Comparison of ENCODE assay signal across 30 cellular contexts in genomic region chr10:86681722-86682386, GRCh38. TPM values are rescaled to one million over a fixed set of nuclear protein-coding genes. Genes with fewer than 3 reads are reported as not detected.
DNase-seq lines count a peak whose midpoint lies in the region; ATAC-seq and TF ChIP-seq lines count a peak whose summit lies in the region.
"Had no signal": no experiment of that assay in that cellular context is flagged by ENCODE, and none has a peak within 500 bp of the region (broad histone marks: within the 10 kb centered on the region; RNA-seq: fewer than 3 reads in every experiment).

No MANE protein-coding gene starts in this region.

- no peaks in the 10 kb centered on the region for H3K27me3 ChIP-seq in right atrium auricular region
- no peaks in the 10 kb centered on the region for H3K27me3 ChIP-seq in right cardiac atrium (ENCODE audit: control insufficient read depth, insufficient read depth)
- peaks cover 0 to 14% (median 0%) of the 10 kb centered on the region in 3 donors for H3K27me3 ChIP-seq in stomach
- H3K27me3 ChIP-seq: SJSA1 had no signal

- no peaks in the 10 kb centered on the region for H3K9me3 Mint-ChIP-seq in Calu3 (ENCODE audit: low read depth, unreplicated experiment)
- H3K9me3 Mint-ChIP-seq: activated naive CD8-positive, alpha-beta T cell treated with anti-CD3 and anti-CD28 coated beads for 36 hours; activated T-cell treated with anti-CD3 and anti-CD28 coated beads, Interleukin-2, amount 50 U/mL, for 24 hours; CD8-positive, alpha-beta T cell had no signal

- TF ChIP-seq CTCF in right atrium auricular region (IDR thresholded peaks at IDR 0.05), result no peak
- TF ChIP-seq CTCF in stomach (IDR thresholded peaks at IDR 0.05), result no peak
- TF ChIP-seq CTCF in Calu3 (IDR thresholded peaks at IDR 0.05; ENCODE audit: unreplicated experiment), result no peak

- ATAC-seq in left cardiac atrium (no peak), right cardiac atrium (no peak), HG03354 (IDR thresholded peaks at IDR 0.05; ENCODE audit: poor library complexity, severe bottlenecking, unreplicated experiment) (no peak)
- ATAC-seq: CD8-positive, alpha-beta T cell had no signal

- no peak for DNase-seq in right atrium auricular region (ENCODE audit: low spot score)
- DNase-seq in left cardiac atrium, result no peak
- DNase-seq in right cardiac atrium, result peak in 2 of 3 donors; percentile 51 to 58
- no peak for DNase-seq in stomach
- no peak for DNase-seq in DMS79 treated with DMSO at 0.1 percent for 48 hours (lab: John Stamatoyannopoulos, UW)
- no peak for DNase-seq in activated CD4-positive, CD25-positive, alpha-beta regulatory T cell treated with anti-CD3 and anti-CD28 coated beads, Interleukin-2, amount 50 U/mL, for 72 hours
- DNase-seq in Calu3, result no peak
- DNase-seq: activated CD4-positive, alpha-beta T cell treated with anti-CD3 and anti-CD28 coated beads, Interleukin-2, amount 50 U/mL, for 1 hour; activated gamma-delta T cell; activated naive CD8-positive, alpha-beta T cell treated with anti-CD3 and anti-CD28 coated beads for 36 hours; activated T-cell treated with anti-CD3 and anti-CD28 coated beads, Interleukin-2, amount 50 U/mL, for 24 hours; CD8-positive, alpha-beta T cell; DMS 273 treated with DMSO at 0.1 percent for 48 hours; EL; GOT3; KG1; NCI-H187; NCI-H2171 treated with DMSO at 0.1 percent for 48 hours; NCI-H510A treated with DMSO at 0.1 percent for 48 hours; stimulated activated CD4-positive, alpha-beta T cell treated with anti-CD3 and anti-CD28 coated beads, Interleukin-4, amount 100 ng/mL, for 4 hours; WERI-Rb-1 had no signal

- H3K4me1 ChIP-seq in right atrium auricular region (peaks cover 0 to 89% of the 10 kb centered on the region in 2 donors), right cardiac atrium (ENCODE audit: control insufficient read depth, insufficient read depth, low read length) (no peaks in the 10 kb centered on the region), stomach (peaks cover 12 to 48% (median 22%) of the 10 kb centered on the region in 4 donors)
- H3K4me1 ChIP-seq: A549 had no signal

- intact Hi-C loops in left cardiac atrium (cut with DNase I) (no loop called here), right cardiac atrium (cut with DNase I) (no loop called here), stomach (cut with DNase I; ENCODE audit: low total_unique reads) (no loop called here), Calu3 (cut with micrococcal nuclease; ENCODE audit: unreplicated experiment) (no loop called here)

- no peak overlapping the region for H3K4me3 ChIP-seq in right atrium auricular region
- H3K4me3 ChIP-seq in right cardiac atrium (ENCODE audit: low read length), result no peak overlapping the region
- H3K4me3 ChIP-seq in stomach, result no peak overlapping the region
- H3K4me3 ChIP-seq: A549, SJSA1 had no signal

- H3K9me3 ChIP-seq in right atrium auricular region, result no peaks in the 10 kb centered on the region
- H3K9me3 ChIP-seq in right cardiac atrium (ENCODE audit: control insufficient read depth, low read length), result no peaks in the 10 kb centered on the region
- H3K9me3 ChIP-seq in stomach, result no peaks in the 10 kb centered on the region
- H3K9me3 ChIP-seq: A549, SJSA1 had no signal

- 73% methylated on average over 22 of the region's 22 CpGs for WGBS in right cardiac atrium
- 84 to 92% (median 86%) methylated on average over 20 to 22 of the region's 22 CpGs for WGBS in stomach, 5 donors

- peaks cover 35% of the 10 kb centered on the region for H3K27me3 Mint-ChIP-seq in Calu3 (ENCODE audit: unreplicated experiment)

- CTCF ChIA-PET in Calu3 (lab: Charles Lee), result no interaction called here

- no peak overlapping the region for H3K4me3 Mint-ChIP-seq in Calu3 (ENCODE audit: low read depth, unreplicated experiment)
- H3K4me3 Mint-ChIP-seq: activated naive CD8-positive, alpha-beta T cell treated with anti-CD3 and anti-CD28 coated beads for 36 hours; activated T-cell treated with anti-CD3 and anti-CD28 coated beads, Interleukin-2, amount 50 U/mL, for 24 hours; CD8-positive, alpha-beta T cell had no signal

- BruUV-seq in Calu3 (replicated peaks; lab: Mats Ljungman, UMichigan), result no TSS peak

- no peaks in the 10 kb centered on the region for H3K4me1 Mint-ChIP-seq in Calu3 (ENCODE audit: low read depth, unreplicated experiment)
- H3K4me1 Mint-ChIP-seq: activated naive CD8-positive, alpha-beta T cell treated with anti-CD3 and anti-CD28 coated beads for 36 hours had no signal

- peaks cover 76% of the 10 kb centered on the region for H3K36me3 ChIP-seq in right atrium auricular region
- H3K36me3 ChIP-seq in stomach, result peaks cover 0 to 4% (median 0%) of the 10 kb centered on the region in 4 donors
- H3K36me3 ChIP-seq: SJSA1, WERI-Rb-1 had no signal

- no peak for TF ChIP-seq EP300 in stomach (IDR thresholded peaks at IDR 0.05)

- no peak overlapping the region for H3K27ac Mint-ChIP-seq in Calu3 (ENCODE audit: unreplicated experiment)
- H3K27ac Mint-ChIP-seq: activated naive CD8-positive, alpha-beta T cell treated with anti-CD3 and anti-CD28 coated beads for 36 hours; activated T-cell treated with anti-CD3 and anti-CD28 coated beads, Interleukin-2, amount 50 U/mL, for 24 hours; CD8-positive, alpha-beta T cell had no signal

- H3K27ac ChIP-seq in right atrium auricular region, result peak overlapping the region; percentile 91 to 98
- peak overlapping the region; percentile 31 for H3K27ac ChIP-seq in right cardiac atrium (ENCODE audit: low read length)
- H3K27ac ChIP-seq in stomach, result peak overlapping the region in 3 of 5 donors; percentile 47 to 64 (median 54)
- H3K27ac ChIP-seq: A549, SJSA1, WERI-Rb-1 had no signal

- no peaks in the 10 kb centered on the region for H3K36me3 Mint-ChIP-seq in Calu3 (ENCODE audit: insufficient read depth, unreplicated experiment)
- H3K36me3 Mint-ChIP-seq: activated naive CD8-positive, alpha-beta T cell treated with anti-CD3 and anti-CD28 coated beads for 36 hours; CD8-positive, alpha-beta T cell had no signal

- no peak for TF ChIP-seq POLR2A in stomach (IDR thresholded peaks at IDR 0.05)

RNA-seq across cellular contexts. Expression of gene LDB3, which starts 13.5 kb away (rescaled TPM):
- total RNA-seq in right atrium auricular region (100 to 1,000 TPM; 448 to 908 TPM), left cardiac atrium (100 to 1,000 TPM; 585 to 779 TPM), right cardiac atrium (1,000 to 10,000 TPM in 1 of 4 donors, 100 to 1,000 TPM in 3; 738 to 1,111 (median 934) TPM), stomach (1 to 10 TPM in 4 of 5 donors, under 1 TPM in 1; 0.29 to 8.5 (median 2.2) TPM), Calu3 (2022) (not detected in 2 replicates)
- polyA plus RNA-seq in right cardiac atrium (1,223 TPM), stomach (1 to 10 TPM; 1.1 to 3.4 (median 2.7) TPM)
- total RNA-seq: CD8-positive, alpha-beta T cell; endothelial cell of umbilical vein had no signal
- polyA plus RNA-seq: endothelial cell of umbilical vein had no signal

RNA-seq across cellular contexts. Expression of gene OPN4, which starts 27.5 kb away (rescaled TPM):
- total RNA-seq in right atrium auricular region (under 1 TPM; 0.19 to 0.31 TPM), left cardiac atrium (under 1 TPM; 0.12 to 0.18 TPM), right cardiac atrium (1 to 10 TPM in 2 of 4 donors, under 1 TPM in 2; 0.32 to 1.2 (median 0.95) TPM), stomach (not detected), Calu3 (2022) (not detected in 2 replicates)
- polyA plus RNA-seq in right cardiac atrium (0.93 TPM), stomach (not detected)
- total RNA-seq: activated naive CD8-positive, alpha-beta T cell treated with anti-CD3 and anti-CD28 coated beads for 36 hours; CD8-positive, alpha-beta T cell; endothelial cell of umbilical vein; liver; MCF 10A; mesenteric fat pad; myocyte; SJSA1; urinary bladder had no signal
- polyA plus RNA-seq: A549, endothelial cell of umbilical vein, liver had no signal

Comparison
In these comparisons a context has a peak if more than half of its experiments do, and no peak if none do; other contexts are left out.
1. DNase-seq: peak in right cardiac atrium (2 of 3); none in right atrium auricular region (single experiment), left cardiac atrium (single experiment), stomach (single experiment), DMS79 treated with DMSO at 0.1 percent for 48 hours (single experiment), activated CD4-positive, CD25-positive, alpha-beta regulatory T cell treated with anti-CD3 and anti-CD28 coated beads, Interleukin-2, amount 50 U/mL, for 72 hours (single experiment) and Calu3 (single experiment).
2. H3K27ac ChIP-seq: peak in every context shown above with its lines; median percentile 94 in right atrium auricular region; 54 in stomach; 31 in right cardiac atrium.
3. RNA of gene LDB3, which starts 13.5 kb away (total RNA-seq): 738 to 1,111 TPM in right cardiac atrium, 448 to 908 TPM in right atrium auricular region and 585 to 779 TPM in left cardiac atrium; 0.29 to 8.5 TPM in stomach and not detected in Calu3; every median in the first group is over 10 times any median in the second.